9 cellular contexts compared by ENCODE assay signal in the genomic region with DNA sequence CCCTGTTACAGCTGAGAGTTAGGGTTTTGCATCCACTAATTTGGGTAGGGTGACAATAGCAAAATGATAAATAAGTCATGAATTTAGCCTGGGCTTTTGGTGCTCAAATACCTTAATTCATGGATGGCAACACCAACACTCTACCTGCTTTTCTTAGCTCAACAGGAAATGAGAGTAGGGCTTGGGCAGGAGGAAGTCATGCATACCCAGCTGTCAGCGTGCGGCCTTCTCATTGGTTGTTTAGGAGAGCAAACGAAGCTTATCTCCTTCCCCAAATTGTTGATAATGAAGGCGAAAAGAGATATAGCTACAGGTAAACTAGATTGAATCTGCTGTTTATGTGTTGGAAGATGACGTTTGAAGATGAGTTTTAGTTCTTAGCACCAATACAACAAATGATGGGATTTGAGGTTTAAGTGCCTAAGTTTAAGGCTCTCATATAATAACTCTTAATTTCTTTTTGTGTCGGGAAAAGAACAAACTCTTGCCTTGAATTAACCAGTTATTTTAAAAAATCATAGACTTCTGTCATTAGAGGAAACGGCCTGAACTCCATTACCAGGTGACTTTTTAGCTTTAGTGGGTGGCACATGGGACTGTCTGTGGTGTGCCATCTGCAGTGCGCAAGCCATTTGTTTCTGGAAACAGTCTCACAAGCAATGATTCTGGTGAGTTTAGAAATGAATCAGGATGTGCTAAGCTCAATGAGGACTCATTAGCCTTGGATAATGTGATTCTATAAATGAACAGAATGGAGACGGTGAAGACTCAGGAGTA. TPM values are rescaled to one million over a fixed set of nuclear protein-coding genes. Genes with fewer than 3 reads are reported as not detected.
DNase-seq lines count a peak whose midpoint lies in the region; ATAC-seq and TF ChIP-seq lines count a peak whose summit lies in the region.
"Had no signal": no experiment of that assay in that cellular context is flagged by ENCODE, and none has a peak within 500 bp of the region (broad histone marks: within the 10 kb centered on the region; RNA-seq: fewer than 3 reads in every experiment).

No MANE protein-coding gene starts in this region.

- H3K36me3 Mint-ChIP-seq in activated CD4-positive, alpha-beta T cell treated with anti-CD3 and anti-CD28 coated beads for 36 hours (ENCODE audit: low read depth), result peaks cover 26% of the 10 kb centered on the region

- H3K4me3 Mint-ChIP-seq in activated CD4-positive, alpha-beta T cell treated with anti-CD3 and anti-CD28 coated beads for 36 hours, result peak overlapping the region; percentile 9

- peaks cover 90% of the 10 kb centered on the region for H3K4me1 Mint-ChIP-seq in activated CD4-positive, alpha-beta T cell treated with anti-CD3 and anti-CD28 coated beads for 36 hours

- DNase-seq in activated CD4-positive, alpha-beta T cell treated with anti-CD3 and anti-CD28 coated beads for 36 hours, result peak; percentile 71
- DNase-seq in activated CD4-positive, alpha-beta T cell treated with anti-CD3 and anti-CD28 coated beads for 1 hour, result no peak
- DNase-seq in activated CD4-positive, alpha-beta T cell treated with anti-CD3 and anti-CD28 coated beads, Interleukin-2, amount 50 U/mL, for 1 hour, result peak; percentile 50
- DNase-seq in stimulated activated naive CD4-positive, alpha-beta T cell (lab: John Stamatoyannopoulos, UW), result peak in 5 of 6 experiments; percentile 18 to 61 (median 59)
- no peak for DNase-seq in GM10266 (ENCODE audit: extremely low spot score)
- DNase-seq in EL, result no peak
- no peak for DNase-seq in NCI-H748 treated with DMSO at 0.1 percent for 48 hours (lab: John Stamatoyannopoulos, UW)

- intact Hi-C loops in activated CD4-positive, alpha-beta T cell treated with anti-CD3 and anti-CD28 coated beads for 36 hours (cut with DNase I, micrococcal nuclease), result loop anchor here (1.0 to 10.0 kb wide), 10 partner anchors 19 to 718 kb away; a partner anchor contains a TSS

- CTCF ChIA-PET in activated CD4-positive, alpha-beta T cell treated with anti-CD3 and anti-CD28 coated beads for 36 hours (lab: Charles Lee), result interaction anchor here (0.6 to 3.7 kb wide), 16 partner anchors 8 to 242 kb away, joined by 3 to 24 read pairs (median 4); a partner anchor contains a TSS

- peak overlapping the region; percentile 92 for H3K27ac Mint-ChIP-seq in activated CD4-positive, alpha-beta T cell treated with anti-CD3 and anti-CD28 coated beads for 36 hours

- TF ChIP-seq CTCF in GM10266 (IDR thresholded peaks at IDR 0.05; ENCODE audit: control insufficient read depth, insufficient read depth, low read depth, missing control alignments), result no peak

- peaks cover 3% of the 10 kb centered on the region for H3K9me3 Mint-ChIP-seq in activated CD4-positive, alpha-beta T cell treated with anti-CD3 and anti-CD28 coated beads for 36 hours (ENCODE audit: low read depth)

- peak; percentile 50 for ATAC-seq in activated CD4-positive, alpha-beta T cell treated with anti-CD3 and anti-CD28 coated beads for 36 hours
- peak; percentile 53 for ATAC-seq in HG03039 (IDR thresholded peaks at IDR 0.05; ENCODE audit: unreplicated experiment)
- ATAC-seq: A549 had no signal

- POLR2A ChIA-PET in activated CD4-positive, alpha-beta T cell treated with anti-CD3 and anti-CD28 coated beads for 36 hours (lab: Charles Lee), result interaction anchor here (0.7 to 1.7 kb wide), 4 partner anchors 15 to 721 kb away, joined by 3 to 7 read pairs (median 4); a partner anchor contains a TSS

- no peaks in the 10 kb centered on the region for H3K27me3 Mint-ChIP-seq in activated CD4-positive, alpha-beta T cell treated with anti-CD3 and anti-CD28 coated beads for 36 hours

RNA-seq across cellular contexts. Expression of a gene that starts 19.7 kb away (rescaled TPM):
- total RNA-seq in activated CD4-positive, alpha-beta T cell treated with anti-CD3 and anti-CD28 coated beads for 36 hours, result 10 to 100 TPM; 62.3 to 70.2 TPM

Comparison
In these comparisons a context has a peak if more than half of its experiments do, and no peak if none do; other contexts are left out.
1. DNase-seq: peak in activated CD4-positive, alpha-beta T cell treated with anti-CD3 and anti-CD28 coated beads for 36 hours (single experiment), activated CD4-positive, alpha-beta T cell treated with anti-CD3 and anti-CD28 coated beads, Interleukin-2, amount 50 U/mL, for 1 hour (single experiment) and stimulated activated naive CD4-positive, alpha-beta T cell (5 of 6); none in activated CD4-positive, alpha-beta T cell treated with anti-CD3 and anti-CD28 coated beads for 1 hour (single experiment), GM10266 (single experiment), EL (single experiment) and NCI-H748 treated with DMSO at 0.1 percent for 48 hours (single experiment).